ENCODE assay signal across 11 cellular contexts in genomic region chr5:23332650-23333251, GRCh38.
DNase-seq lines count a peak whose midpoint lies in the region; ATAC-seq and TF ChIP-seq lines count a peak whose summit lies in the region.
"Had no signal": no experiment of that assay in that cellular context is flagged by ENCODE, and none has a peak within 500 bp of the region (broad histone marks: within the 10 kb centered on the region; RNA-seq: fewer than 3 reads in every experiment).

No MANE protein-coding gene starts in this region.

- H3K4me1 ChIP-seq in SK-N-SH (ENCODE audit: control insufficient read depth in 1 of 2, insufficient read depth in 2 of 2, low read depth in 1 of 2, low read length in 1 of 2): no peaks in the 10 kb centered on the region
- no peaks in the 10 kb centered on the region for H3K4me1 ChIP-seq in transverse colon
- H3K4me1 ChIP-seq: upper lobe of left lung had no signal

- TF ChIP-seq RAD21 in SK-N-SH (IDR thresholded peaks at IDR 0.05; ENCODE audit: low read length): no peak

- H3K36me3 ChIP-seq in SK-N-SH (replicated peaks in 1 of 2; ENCODE audit: control insufficient read depth in 1 of 2, insufficient read depth in 2 of 2, low read length in 1 of 2) (no peaks in the 10 kb centered on the region), kidney epithelial cell (ENCODE audit: control insufficient read depth, insufficient read depth, low read length) (no peaks in the 10 kb centered on the region), transverse colon (no peaks in the 10 kb centered on the region)
- H3K36me3 ChIP-seq: upper lobe of left lung had no signal

- ATAC-seq in GM18861 (IDR thresholded peaks at IDR 0.05; ENCODE audit: unreplicated experiment): no peak
- no peak for ATAC-seq in activated CD4-positive, alpha-beta T cell treated with anti-CD3 and anti-CD28 coated beads for 36 hours

- H3K27me3 ChIP-seq in SK-N-SH (ENCODE audit: insufficient read depth): no peaks in the 10 kb centered on the region
- no peaks in the 10 kb centered on the region for H3K27me3 ChIP-seq in kidney epithelial cell (ENCODE audit: control insufficient read depth, insufficient read depth, low read length)
- no peaks in the 10 kb centered on the region for H3K27me3 ChIP-seq in transverse colon
- H3K27me3 ChIP-seq: upper lobe of left lung had no signal

- TF ChIP-seq CTCF in LNCAP (IDR thresholded peaks at IDR 0.05) (peak; percentile 58), SK-N-SH (IDR thresholded peaks at IDR 0.05) (peak; percentile 49), kidney epithelial cell (IDR thresholded peaks at IDR 0.05; ENCODE audit: insufficient read depth, low read length, poor library complexity, severe bottlenecking) (peak; percentile 52), transverse colon (IDR thresholded peaks at IDR 0.05) (no peak)

- CTCF ChIA-PET in SK-N-SH (lab: Yijun Ruan, JAX): no interaction called here
- CTCF ChIA-PET in activated CD4-positive, alpha-beta T cell treated with anti-CD3 and anti-CD28 coated beads for 36 hours (lab: Charles Lee): no interaction called here

- no peak for TF ChIP-seq EP300 in SK-N-SH (IDR thresholded peaks at IDR 0.05; ENCODE audit: borderline replicate concordance in 1 of 2, low read depth in 1 of 2, low read length in 1 of 2)
- no peak for TF ChIP-seq EP300 in transverse colon (IDR thresholded peaks at IDR 0.05; ENCODE audit: low read depth)

- H3K27ac Mint-ChIP-seq in activated CD4-positive, alpha-beta T cell treated with anti-CD3 and anti-CD28 coated beads for 36 hours: no peak overlapping the region

- no peaks in the 10 kb centered on the region for H4K20me1 ChIP-seq in SK-N-SH (ENCODE audit: insufficient read depth)

- WGBS in SK-N-SH (ENCODE audit: low lambda C conversion rate): 0% methylated on average over 1 of the region's 1 CpG
- 14 to 18% methylated on average over 1 of the region's 1 CpG for WGBS in transverse colon (ENCODE audit: low coverage in 1 of 2), 2 donors

- H3K9me3 ChIP-seq in SK-N-SH: no peaks in the 10 kb centered on the region
- H3K9me3 ChIP-seq in transverse colon: no peaks in the 10 kb centered on the region
- H3K9me3 ChIP-seq: upper lobe of left lung had no signal

- no peak for TF ChIP-seq POLR2A in transverse colon (IDR thresholded peaks at IDR 0.05)

- H3K9ac ChIP-seq in SK-N-SH: no peak overlapping the region

- H3K4me3 ChIP-seq in SK-N-SH (ENCODE audit: low read depth in 2 of 2, low read length in 1 of 2) (no peak overlapping the region), kidney epithelial cell (ENCODE audit: low read depth, low read length) (no peak overlapping the region), transverse colon (no peak overlapping the region)
- H3K4me3 ChIP-seq: upper lobe of left lung had no signal

- no peaks in the 10 kb centered on the region for H3F3A ChIP-seq in SK-N-SH (replicated peaks; ENCODE audit: insufficient read depth)

- H3K79me2 ChIP-seq in SK-N-SH (ENCODE audit: insufficient read depth): no peaks in the 10 kb centered on the region

- POLR2A ChIA-PET in SK-N-SH (lab: Yijun Ruan, JAX): no interaction called here
- POLR2A ChIA-PET in activated CD4-positive, alpha-beta T cell treated with anti-CD3 and anti-CD28 coated beads for 36 hours (lab: Charles Lee): no interaction called here

- peaks cover 5% of the 10 kb centered on the region for H3K9me3 Mint-ChIP-seq in activated CD4-positive, alpha-beta T cell treated with anti-CD3 and anti-CD28 coated beads for 36 hours (ENCODE audit: low read depth)

- in situ Hi-C loops in transverse colon (cut with MboI; ENCODE audit: low pct_ligation_motif_present in 1 of 4, low pct_unique_long_range_greater_than_20kb in 1 of 4, low sequenced_read_pairs in 3 of 4): no loop called here

- H3K36me3 Mint-ChIP-seq in activated CD4-positive, alpha-beta T cell treated with anti-CD3 and anti-CD28 coated beads for 36 hours (ENCODE audit: low read depth): no peaks in the 10 kb centered on the region

- H3K4me1 Mint-ChIP-seq in activated CD4-positive, alpha-beta T cell treated with anti-CD3 and anti-CD28 coated beads for 36 hours: no peaks in the 10 kb centered on the region
- H3K4me1 Mint-ChIP-seq: central memory CD8-positive, alpha-beta T cell had no signal

- H3K27ac ChIP-seq in SK-N-SH (ENCODE audit: low read depth in 2 of 2, low read length in 1 of 2): no peak overlapping the region
- H3K27ac ChIP-seq in transverse colon: no peak overlapping the region
- H3K27ac ChIP-seq: upper lobe of left lung had no signal

- intact Hi-C loops in transverse colon (cut with DNase I; ENCODE audit: low total_unique reads): no loop called here
- intact Hi-C loops in activated CD4-positive, alpha-beta T cell treated with anti-CD3 and anti-CD28 coated beads for 36 hours (cut with DNase I, micrococcal nuclease): no loop called here

- no peak overlapping the region for H3K4me3 Mint-ChIP-seq in activated CD4-positive, alpha-beta T cell treated with anti-CD3 and anti-CD28 coated beads for 36 hours
- H3K4me3 Mint-ChIP-seq: central memory CD8-positive, alpha-beta T cell had no signal

- H3K4me2 ChIP-seq in SK-N-SH: no peak overlapping the region

- no peak overlapping the region for H2AFZ ChIP-seq in SK-N-SH (ENCODE audit: low read depth)

- no peaks in the 10 kb centered on the region for H3K27me3 Mint-ChIP-seq in activated CD4-positive, alpha-beta T cell treated with anti-CD3 and anti-CD28 coated beads for 36 hours
- H3K27me3 Mint-ChIP-seq: central memory CD8-positive, alpha-beta T cell had no signal

- peak; percentile 18 for DNase-seq in DMS114 treated with DMSO at 0.1 percent for 48 hours (lab: John Stamatoyannopoulos, UW; ENCODE audit: unreplicated experiment)
- DNase-seq in SK-N-SH: peak; percentile 1
- DNase-seq in kidney epithelial cell (ENCODE audit: low read depth): no peak
- no peak for DNase-seq in activated CD4-positive, alpha-beta T cell treated with anti-CD3 and anti-CD28 coated beads, Interleukin-2, amount 50 U/mL, for 1 hour
- DNase-seq in transverse colon: no peak
- DNase-seq in activated CD4-positive, alpha-beta T cell treated with anti-CD3 and anti-CD28 coated beads for 36 hours: no peak
- DNase-seq: GF-D8, upper lobe of left lung had no signal

- no peaks in the 10 kb centered on the region for H3K9me2 ChIP-seq in SK-N-SH

TF ChIP-seq in SK-N-SH, 30 proteins besides CTCF, POLR2A, EP300 and RAD21 (continues in another document):
- TF ChIP-seq IRF3 (IDR thresholded peaks at IDR 0.05; ENCODE audit: low read depth, low read length) (no peak), FOSL2 (IDR thresholded peaks at IDR 0.05; ENCODE audit: borderline replicate concordance, low read depth) (no peak), ZBTB33 (IDR thresholded peaks at IDR 0.05; ENCODE audit: borderline replicate concordance, low read depth) (no peak), RCOR1 (IDR thresholded peaks at IDR 0.05; ENCODE audit: low read length) (no peak), REST (IDR thresholded peaks at IDR 0.05; ENCODE audit: low read depth, low read length) (no peak), EZH2phosphoT487 (IDR thresholded peaks at IDR 0.05; ENCODE audit: borderline replicate concordance, low read depth) (no peak), MEF2A (IDR thresholded peaks at IDR 0.05; ENCODE audit: borderline replicate concordance, low read depth) (no peak), TAF1 (IDR thresholded peaks at IDR 0.05; ENCODE audit: borderline replicate concordance, low read depth, low read length) (no peak)

Comparison
In these comparisons a context has a peak if more than half of its experiments do, and no peak if none do; other contexts are left out.
1. DNase-seq: peak in DMS114 treated with DMSO at 0.1 percent for 48 hours (single experiment) and SK-N-SH (single experiment); none in kidney epithelial cell (single experiment), activated CD4-positive, alpha-beta T cell treated with anti-CD3 and anti-CD28 coated beads, Interleukin-2, amount 50 U/mL, for 1 hour (single experiment), transverse colon (single experiment) and activated CD4-positive, alpha-beta T cell treated with anti-CD3 and anti-CD28 coated beads for 36 hours (single experiment).
2. CTCF ChIP-seq: peak in LNCAP (single experiment), SK-N-SH (single experiment) and kidney epithelial cell (single experiment); none in transverse colon (0 of 5).